18 cellular contexts compared by ENCODE assay signal in the genomic region with DNA sequence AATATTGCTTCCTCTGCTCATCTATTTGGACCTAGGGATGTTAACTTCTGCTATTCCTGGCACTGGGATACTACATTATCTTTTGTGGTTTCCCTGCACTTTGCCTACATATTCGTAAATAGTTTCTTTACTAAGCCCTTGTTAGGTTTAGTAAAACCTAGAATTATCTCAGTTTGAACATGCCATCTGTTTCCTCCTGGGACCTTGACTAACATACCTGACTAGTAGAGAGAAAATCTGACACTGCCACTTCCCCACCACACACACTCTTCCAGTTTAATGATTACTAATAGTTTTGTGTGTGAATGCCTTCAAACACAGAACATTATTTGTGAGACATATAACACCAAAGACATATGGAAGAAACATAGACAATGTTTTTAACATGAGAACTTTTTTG. TPM values are rescaled to one million over a fixed set of nuclear protein-coding genes. Genes with fewer than 3 reads are reported as not detected.
DNase-seq lines count a peak whose midpoint lies in the region; ATAC-seq lines count a peak whose summit lies in the region.
"Had no signal": no experiment of that assay in that cellular context is flagged by ENCODE, and none has a peak within 500 bp of the region (broad histone marks: within the 10 kb centered on the region; RNA-seq: fewer than 3 reads in every experiment).

No MANE protein-coding gene starts in this region.

- DNase-seq in NCI-H2081 treated with DMSO at 0.1 percent for 48 hours (lab: John Stamatoyannopoulos, UW) (peak; percentile 36), NCI-H1694 (lab: John Stamatoyannopoulos, UW) (no peak), H4 (ENCODE audit: low spot score) (no peak)
- DNase-seq: Caco-2; IMR-90; Kasumi-1; NCI-H1930; NCI-H2227 treated with DMSO at 0.1 percent for 48 hours; NCI-H524 treated with DMSO at 0.1 percent for 48 hours; NK-92 treated with Interleukin-12 subunit alpha and Interleukin-12 subunit beta, amount 100 ng/mL, for 24 hours; PC-9; T-helper 9 cell had no signal

- peak; percentile 70 for ATAC-seq in GM18861 (IDR thresholded peaks at IDR 0.05; ENCODE audit: unreplicated experiment)
- ATAC-seq in GM21423 (IDR thresholded peaks at IDR 0.05; ENCODE audit: unreplicated experiment): peak; percentile 56
- peak; percentile 56 for ATAC-seq in HG02981 (IDR thresholded peaks at IDR 0.05; ENCODE audit: unreplicated experiment)
- ATAC-seq in HG03108 (IDR thresholded peaks at IDR 0.05; ENCODE audit: unreplicated experiment): no peak
- no peak for ATAC-seq in HG02571 (IDR thresholded peaks at IDR 0.05; ENCODE audit: unreplicated experiment)

RNA-seq across cellular contexts. Expression of a gene that starts 28.2 kb away (rescaled TPM):
- total RNA-seq in H4 (2014; rRNA removed; shearing (Covaris generic)): 4.3 and 6.6 TPM in 2 replicates
- total RNA-seq: HT-29, IMR-90, PC-9 had no signal

Comparison
In these comparisons a context has a peak if more than half of its experiments do, and no peak if none do; other contexts are left out.
1. ATAC-seq: peak in GM18861 (single experiment), GM21423 (single experiment) and HG02981 (single experiment); none in HG03108 (single experiment) and HG02571 (single experiment).